In genomic region chr20:31909253-31910070, GRCh38 we compare ENCODE assay signal across 1 cellular context.
TF ChIP-seq lines count a peak whose summit lies in the region.

No MANE protein-coding gene starts in this region.

TF ChIP-seq in K562, 482 proteins besides CTCF, POLR2A, EP300 and RAD21 (continued from another document and continues in another):
- peak in 1 of 2 experiments; percentile 34 for TF ChIP-seq E2F6 (IDR thresholded peaks at IDR 0.05; ENCODE audit: borderline replicate concordance in 1 of 2, extremely low read depth in 1 of 2, insufficient read depth in 1 of 2, insufficient read length in 1 of 2, low read depth in 1 of 2, low read length in 1 of 2, poor library complexity in 1 of 2, severe bottlenecking in 1 of 2)
- TF ChIP-seq ZNF133 (CRISPR knock-in tag; IDR thresholded peaks at IDR 0.05) = no peak
- TF ChIP-seq E2F5 (CRISPR knock-in tag; IDR thresholded peaks at IDR 0.05) = no peak
- TF ChIP-seq PYGO2 (tag; IDR thresholded peaks at IDR 0.05) = no peak
- no peak for TF ChIP-seq ZNF232 (CRISPR knock-in tag; IDR thresholded peaks at IDR 0.05)
- no peak for TF ChIP-seq ZHX1 (conservative IDR thresholded peaks at IDR 0.05; ENCODE audit: low read length)
- no peak for TF ChIP-seq ZFX (CRISPR knock-in tag; IDR thresholded peaks at IDR 0.05)
- no peak for TF ChIP-seq AFF1 (IDR thresholded peaks at IDR 0.05; ENCODE audit: low read depth in 1 of 2, partially characterized antibody in 2 of 2)
- TF ChIP-seq FOXP4 (CRISPR knock-in tag; IDR thresholded peaks at IDR 0.05; ENCODE audit: borderline replicate concordance) = no peak
- TF ChIP-seq NR2C2 (CRISPR knock-in tag; IDR thresholded peaks at IDR 0.05) = peak; percentile 92
- peak; percentile 68; the same call in 1 of the 2 replicates for TF ChIP-seq NR2C2 (tag; IDR thresholded peaks at IDR 0.05)
- peak; percentile 51 for TF ChIP-seq ZBTB40 (IDR thresholded peaks at IDR 0.05)
- no peak for TF ChIP-seq ZBTB40 (CRISPR knock-in tag; IDR thresholded peaks at IDR 0.05)
- TF ChIP-seq SNAPC5 (CRISPR knock-in tag; IDR thresholded peaks at IDR 0.05) = no peak
- TF ChIP-seq SUPT5H (IDR thresholded peaks at IDR 0.05) = no peak
- TF ChIP-seq HDAC2 (IDR thresholded peaks at IDR 0.05) = no peak
- no peak for TF ChIP-seq FOXK1 (CRISPR knock-in tag; IDR thresholded peaks at IDR 0.05; ENCODE audit: borderline replicate concordance)
- TF ChIP-seq JUN (IDR thresholded peaks at IDR 0.05; ENCODE audit: borderline replicate concordance, low read depth, low read length) = no peak
- TF ChIP-seq JUN (CRISPR knock-in tag; IDR thresholded peaks at IDR 0.05; ENCODE audit: borderline replicate concordance) = no peak
- TF ChIP-seq EGR1 (conservative IDR thresholded peaks at IDR 0.05) = peak; percentile 17; the same call in 1 of the 2 replicates
- no peak for TF ChIP-seq NRF1 (conservative IDR thresholded peaks at IDR 0.05 in 1 of 2, IDR thresholded peaks at IDR 0.05 in 1 of 2)
- TF ChIP-seq MED1 (CRISPR knock-in tag; IDR thresholded peaks at IDR 0.05; ENCODE audit: borderline replicate concordance) = no peak
- no peak for TF ChIP-seq ZNF408 (CRISPR knock-in tag; IDR thresholded peaks at IDR 0.05; ENCODE audit: low read depth)
